ENCODE assay signal across 17 cellular contexts in genomic region chr11:130199792-130200191, GRCh38. TPM values are rescaled to one million over a fixed set of nuclear protein-coding genes. Genes with fewer than 3 reads are reported as not detected.
DNase-seq lines count a peak whose midpoint lies in the region; ATAC-seq and TF ChIP-seq lines count a peak whose summit lies in the region.
"Had no signal": no experiment of that assay in that cellular context is flagged by ENCODE, and none has a peak within 500 bp of the region (broad histone marks: within the 10 kb centered on the region; RNA-seq: fewer than 3 reads in every experiment).

No MANE protein-coding gene starts in this region.

- H4K20me1 ChIP-seq in IMR-90 (ENCODE audit: insufficient read depth, low read length): no peaks in the 10 kb centered on the region
- H4K20me1 ChIP-seq: BLaER1 treated with 17β-estradiol and CSF1 and Interleukin-3, amounts not matched to agents 10 nM and 100 nM had no signal

- BruUV-seq in IMR-90 (replicated peaks; lab: Mats Ljungman, UMichigan): no TSS peak

- ATAC-seq in IMR-90 (ENCODE audit: low read depth): no peak
- ATAC-seq: CD8-positive, alpha-beta T cell had no signal

- 87% methylated on average over 5 of the region's 12 CpGs; no CpG with 5 or more reads in 1 of the 2 experiments for WGBS in IMR-90 (ENCODE audit: extremely low coverage in 2 of 2, insufficient read length in 1 of 2), 2 experiments
- no CpG with 5 or more reads among the region's 12 CpGs for WGBS in neuronal stem cell (ENCODE audit: extremely low coverage in 2 of 2, insufficient read length in 2 of 2, insufficient replicate concordance in 1 of 2), 2 donors

- DNase-seq in IMR-90 (no peak), neuronal stem cell (ENCODE audit: low spot score) (no peak), H4 (ENCODE audit: low spot score) (no peak), SHP77 treated with DMSO at 0.1 percent for 48 hours (lab: John Stamatoyannopoulos, UW) (no peak)
- no peak for DNase-seq in activated naive CD4-positive, alpha-beta T cell treated with anti-CD3 and anti-CD28 coated beads for 36 hours
- DNase-seq: 8988T; ACHN; Caco-2; Calu3; CD4-positive, alpha-beta T cell; CD8-positive, alpha-beta T cell; DMS79 treated with DMSO at 0.1 percent for 48 hours; GF-D8 had no signal

- dilution Hi-C loops in IMR-90 (cut with HindIII; ENCODE audit: low sequenced_read_pairs, unreplicated experiment): no loop called here

- no peaks in the 10 kb centered on the region for H3K36me3 Mint-ChIP-seq in activated naive CD4-positive, alpha-beta T cell treated with anti-CD3 and anti-CD28 coated beads for 36 hours (ENCODE audit: low read depth)
- H3K36me3 Mint-ChIP-seq: CD8-positive, alpha-beta T cell had no signal

- CTCF ChIA-PET in IMR-90 (lab: Yijun Ruan, JAX): no interaction called here
- CTCF ChIA-PET in activated naive CD4-positive, alpha-beta T cell treated with anti-CD3 and anti-CD28 coated beads for 36 hours (lab: Charles Lee): interaction anchor here (1.8 kb wide), 1 partner anchor 13 kb away, joined by 5 read pairs; no protein-coding TSS in a partner anchor

- H3K4me3 ChIP-seq in IMR-90 (ENCODE audit: insufficient read depth, low read depth, low read length) (no peak overlapping the region), neuronal stem cell (ENCODE audit: low read length in 2 of 2) (no peak overlapping the region)
- H3K4me3 ChIP-seq: BLaER1 treated with 17β-estradiol and CSF1 and Interleukin-3, amounts not matched to agents 10 nM and 100 nM had no signal

- H3K27me3 ChIP-seq in IMR-90 (ENCODE audit: control insufficient read depth, insufficient read depth, low read length): peaks cover 38% of the 10 kb centered on the region
- H3K27me3 ChIP-seq in neuronal stem cell (ENCODE audit: control insufficient read depth in 3 of 3, insufficient read depth in 3 of 3, low read depth in 1 of 3, low read length in 3 of 3): peaks cover 0 to 15% (median 0%) of the 10 kb centered on the region in 3 experiments
- H3K27me3 ChIP-seq: BLaER1 treated with 17β-estradiol and CSF1 and Interleukin-3, amounts not matched to agents 10 nM and 100 nM had no signal

- H3K79me1 ChIP-seq in IMR-90 (ENCODE audit: low read depth in 1 of 2, low read length in 2 of 2) (no peaks in the 10 kb centered on the region), neuronal stem cell (ENCODE audit: low read depth, low read length) (no peaks in the 10 kb centered on the region)

- H4K91ac ChIP-seq in IMR-90 (ENCODE audit: insufficient read depth, low read depth, low read length): no peak overlapping the region
- no peak overlapping the region for H4K91ac ChIP-seq in neuronal stem cell (ENCODE audit: low read depth, low read length, poor library complexity)

- no peak overlapping the region for H2BK120ac ChIP-seq in IMR-90 (ENCODE audit: low read depth, low read length)
- H2BK120ac ChIP-seq in neuronal stem cell (ENCODE audit: low read depth, low read length): no peak overlapping the region

- H3K56ac ChIP-seq in IMR-90 (ENCODE audit: extremely low read depth, insufficient read depth, low read length): no peak overlapping the region

- H3K27ac Mint-ChIP-seq in activated naive CD4-positive, alpha-beta T cell treated with anti-CD3 and anti-CD28 coated beads for 36 hours: no peak overlapping the region
- H3K27ac Mint-ChIP-seq: CD4-positive, alpha-beta T cell; CD8-positive, alpha-beta T cell had no signal

- H3K4me1 Mint-ChIP-seq in activated naive CD4-positive, alpha-beta T cell treated with anti-CD3 and anti-CD28 coated beads for 36 hours (ENCODE audit: low read depth): no peaks in the 10 kb centered on the region

- H3K23ac ChIP-seq in IMR-90 (ENCODE audit: low read depth, low read length) (no peak overlapping the region), neuronal stem cell (ENCODE audit: low read depth, low read length, poor library complexity) (no peak overlapping the region)

- intact Hi-C loops in IMR-90 (cut with micrococcal nuclease): no loop called here
- intact Hi-C loops in activated naive CD4-positive, alpha-beta T cell treated with anti-CD3 and anti-CD28 coated beads for 36 hours (cut with micrococcal nuclease): no loop called here

- H3K9ac ChIP-seq in IMR-90 (ENCODE audit: low read depth, low read length) (no peak overlapping the region), neuronal stem cell (ENCODE audit: low read depth, low read length, poor library complexity) (no peak overlapping the region)
- H3K9ac ChIP-seq: BLaER1 treated with 17β-estradiol and CSF1 and Interleukin-3, amounts not matched to agents 10 nM and 100 nM had no signal

- TF ChIP-seq CTCF in IMR-90 (conservative IDR thresholded peaks at IDR 0.05; ENCODE audit: low read depth, low read length): no peak

- H3K4ac ChIP-seq in IMR-90 (ENCODE audit: low read depth, low read length) (no peak overlapping the region), neuronal stem cell (ENCODE audit: low read length) (no peak overlapping the region)

- H3K9me3 ChIP-seq in IMR-90 (ENCODE audit: control insufficient read depth, insufficient read depth, low read length): peaks cover 5% of the 10 kb centered on the region; the same call in 1 of the 2 replicates
- H3K9me3 ChIP-seq in neuronal stem cell (replicated peaks in 1 of 2; ENCODE audit: control insufficient read depth in 2 of 2, insufficient read depth in 1 of 2, low read depth in 1 of 2, low read length in 2 of 2): peaks cover 5 to 10% of the 10 kb centered on the region in 2 donors
- H3K9me3 ChIP-seq: Caco-2 had no signal

- no peak overlapping the region for H4K5ac ChIP-seq in IMR-90 (ENCODE audit: low read depth, low read length)

- H2AFZ ChIP-seq in IMR-90 (replicated peaks; ENCODE audit: low read length, poor library complexity) (peak overlapping the region; percentile 1), neuronal stem cell (ENCODE audit: low read length) (no peak overlapping the region)

- H3K18ac ChIP-seq in IMR-90 (ENCODE audit: low read depth, low read length) (no peak overlapping the region), neuronal stem cell (ENCODE audit: low read length) (no peak overlapping the region)

- no peak overlapping the region for H2BK12ac ChIP-seq in neuronal stem cell (ENCODE audit: low read length)

- no peak overlapping the region for H2AK9ac ChIP-seq in IMR-90 (replicated peaks; ENCODE audit: low read depth, low read length, poor library complexity)

- no peak overlapping the region for H2AK5ac ChIP-seq in IMR-90 (ENCODE audit: low read depth, low read length)
- H2AK5ac ChIP-seq in neuronal stem cell (ENCODE audit: low read depth, low read length): no peak overlapping the region

- in situ Hi-C loops in IMR-90 (cut with MboI; ENCODE audit: low sequenced_read_pairs): loop anchor here (10.0 to 25.0 kb wide), 2 partner anchors 188 to 695 kb away; no protein-coding TSS in a partner anchor

- POLR2A ChIA-PET in IMR-90 (lab: Charles Lee; ENCODE audit: unreplicated experiment): no interaction called here

- H3K9me1 ChIP-seq in IMR-90 (ENCODE audit: insufficient read depth, low read length): no peaks in the 10 kb centered on the region

- H3K9me3 Mint-ChIP-seq in activated naive CD4-positive, alpha-beta T cell treated with anti-CD3 and anti-CD28 coated beads for 36 hours: no peaks in the 10 kb centered on the region
- H3K9me3 Mint-ChIP-seq: CD4-positive, alpha-beta T cell; CD8-positive, alpha-beta T cell had no signal

- H2BK20ac ChIP-seq in IMR-90 (ENCODE audit: low read depth, low read length): no peak overlapping the region

- H3K4me3 Mint-ChIP-seq in activated naive CD4-positive, alpha-beta T cell treated with anti-CD3 and anti-CD28 coated beads for 36 hours: no peak overlapping the region
- H3K4me3 Mint-ChIP-seq: CD4-positive, alpha-beta T cell; CD8-positive, alpha-beta T cell had no signal

- H2BK5ac ChIP-seq in IMR-90 (ENCODE audit: low read depth, low read length, poor library complexity, severe bottlenecking) (no peak overlapping the region), neuronal stem cell (ENCODE audit: low read length) (no peak overlapping the region)

- H2BK15ac ChIP-seq in IMR-90 (ENCODE audit: low read depth, low read length) (no peak overlapping the region), neuronal stem cell (ENCODE audit: low read length) (no peak overlapping the region)

- no peaks in the 10 kb centered on the region for H3K27me3 Mint-ChIP-seq in activated naive CD4-positive, alpha-beta T cell treated with anti-CD3 and anti-CD28 coated beads for 36 hours (ENCODE audit: low read depth)

- H3K27ac ChIP-seq in IMR-90 (ENCODE audit: insufficient read depth, low read length): no peak overlapping the region
- H3K27ac ChIP-seq in neuronal stem cell (replicated peaks; ENCODE audit: low read length): no peak overlapping the region
- H3K27ac ChIP-seq: BLaER1 treated with 17β-estradiol and CSF1 and Interleukin-3, amounts not matched to agents 10 nM and 100 nM; C4-2B had no signal

- TF ChIP-seq POLR2A in IMR-90 (IDR thresholded peaks at IDR 0.05; ENCODE audit: low read depth, low read length): no peak

- no peak overlapping the region for H3K4me2 ChIP-seq in IMR-90 (ENCODE audit: low read depth, low read length)
- H3K4me2 ChIP-seq in neuronal stem cell (ENCODE audit: insufficient read depth, low read length, poor library complexity, severe bottlenecking): no peak overlapping the region
- H3K4me2 ChIP-seq: BLaER1 treated with 17β-estradiol and CSF1 and Interleukin-3, amounts not matched to agents 10 nM and 100 nM had no signal

- H4K8ac ChIP-seq in IMR-90 (ENCODE audit: low read depth in 2 of 2, low read length in 2 of 2): no peak overlapping the region
- H4K8ac ChIP-seq in neuronal stem cell (ENCODE audit: low read depth, low read length): no peak overlapping the region

- TF ChIP-seq RAD21 in IMR-90 (IDR thresholded peaks at IDR 0.05; ENCODE audit: low read length): no peak

- H3K14ac ChIP-seq in IMR-90 (replicated peaks; ENCODE audit: low read depth, low read length) (no peak overlapping the region), neuronal stem cell (ENCODE audit: low read length) (peak overlapping the region; percentile 49)

- H3K36me3 ChIP-seq in IMR-90 (ENCODE audit: control insufficient read depth, insufficient read depth, low read length) (no peaks in the 10 kb centered on the region), neuronal stem cell (replicated peaks in 1 of 2; ENCODE audit: control insufficient read depth in 2 of 2, insufficient read depth in 2 of 2, low read length in 2 of 2) (no peaks in the 10 kb centered on the region)
- H3K36me3 ChIP-seq: BLaER1 treated with 17β-estradiol and CSF1 and Interleukin-3, amounts not matched to agents 10 nM and 100 nM had no signal

- H3K4me1 ChIP-seq in IMR-90 (ENCODE audit: control insufficient read depth, insufficient read depth, low read length): no peaks in the 10 kb centered on the region
- peaks cover 0 to 4% of the 10 kb centered on the region in 2 donors for H3K4me1 ChIP-seq in neuronal stem cell (ENCODE audit: control insufficient read depth in 2 of 2, insufficient read depth in 1 of 2, low read depth in 1 of 2, low read length in 2 of 2)
- H3K4me1 ChIP-seq: Caco-2 had no signal

RNA-seq across cellular contexts. Expression of gene ST14, which starts 40.2 kb away (rescaled TPM):
- not detected in 2 replicates for total RNA-seq in IMR-90 (2012; rRNA removed)
- not detected in 2 replicates for polyA plus RNA-seq in IMR-90 (2012; rRNA removed)
- not detected in 2 replicates for polyA plus RNA-seq in IMR-90 (2012; cell fraction: cytosol; rRNA removed)
- not detected in 2 replicates for polyA plus RNA-seq in IMR-90 (2012; cell fraction: nucleus; rRNA removed; ENCODE audit: low replicate concordance)
- 0.73 TPM for polyA plus RNA-seq in neuronal stem cell (2013, experiment 1 of 2)
- 0.58 TPM for polyA plus RNA-seq in neuronal stem cell (2013, experiment 2 of 2)
- total RNA-seq in H4 (2014; rRNA removed; shearing (Covaris generic)): 0.02 and 0.10 TPM in 2 replicates
- total RNA-seq in activated naive CD4-positive, alpha-beta T cell treated with anti-CD3 and anti-CD28 coated beads for 36 hours: not detected
- polyA plus RNA-seq: AG04450, BJ had no signal
